In the genomic region with DNA sequence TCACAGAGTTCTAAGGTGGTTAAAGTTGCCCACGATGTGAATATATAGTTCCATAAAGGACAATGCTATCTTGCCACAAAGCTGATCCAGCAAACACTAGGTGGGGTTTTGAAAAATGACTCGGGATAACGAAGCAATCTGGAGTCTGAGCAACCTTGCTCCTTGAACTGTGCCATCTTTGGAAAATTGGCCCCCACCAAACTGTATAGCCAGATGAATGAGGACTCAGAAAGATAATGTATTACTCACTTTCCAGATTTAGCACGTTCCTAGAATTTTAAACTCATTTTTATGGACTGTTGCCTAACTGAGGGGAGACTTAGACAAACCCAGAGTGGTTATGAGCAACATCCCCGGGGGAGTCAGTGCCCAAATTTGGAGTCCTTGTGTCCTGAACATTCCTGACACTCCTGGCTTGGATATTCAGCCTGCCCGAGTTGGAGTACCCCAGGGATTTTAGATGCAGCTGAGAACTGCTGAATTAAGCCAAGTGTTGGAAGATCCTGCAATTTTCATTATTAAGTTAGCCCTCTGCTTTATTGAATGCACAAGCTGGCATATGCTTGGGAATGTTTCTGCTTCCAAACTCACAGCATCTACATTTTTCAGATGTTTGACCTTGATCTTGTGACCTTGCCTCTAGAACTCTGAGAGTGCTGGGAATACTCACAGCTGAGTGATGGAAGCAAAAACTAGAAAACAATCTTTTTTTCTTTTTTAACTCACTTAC, we compare ENCODE assay signal across 12 cellular contexts. TPM values are rescaled to one million over a fixed set of nuclear protein-coding genes. Genes with fewer than 3 reads are reported as not detected.
DNase-seq lines count a peak whose midpoint lies in the region; ATAC-seq, FAIRE-seq and TF ChIP-seq lines count a peak whose summit lies in the region.
"Had no signal": no experiment of that assay in that cellular context is flagged by ENCODE, and none has a peak within 500 bp of the region (broad histone marks: within the 10 kb centered on the region; RNA-seq: fewer than 3 reads in every experiment).

No MANE protein-coding gene starts in this region.

- 27% methylated on average over 6 of the region's 6 CpGs for whole genome bisulfite sequencing in right cardiac atrium

- H3K4me1 ChIP-seq in right cardiac atrium (ENCODE audit: control insufficient read depth, insufficient read depth, low read length) (no peaks in the 10 kb centered on the region), subcutaneous abdominal adipose tissue (ENCODE audit: control insufficient read depth in 5 of 5, insufficient read depth in 5 of 5, low read length in 5 of 5) (peaks cover 4 to 23% (median 18%) of the 10 kb centered on the region in 5 donors)

- no peaks in the 10 kb centered on the region for H3K9me3 ChIP-seq in right cardiac atrium (ENCODE audit: control insufficient read depth, low read length)
- H3K9me3 ChIP-seq in subcutaneous abdominal adipose tissue (ENCODE audit: control insufficient read depth in 5 of 5, low read length in 5 of 5) = no peaks in the 10 kb centered on the region

- H3K27ac ChIP-seq in right cardiac atrium (ENCODE audit: low read length) = no peak overlapping the region
- H3K27ac ChIP-seq in subcutaneous abdominal adipose tissue (ENCODE audit: low read depth, low read length) = peak overlapping the region; percentile 73

- FAIRE-seq in GM12891 (lab: Jason Lieb, UNC) = no peak

- peak; percentile 40 for DNase-seq in GOT3 (lab: John Stamatoyannopoulos, UW)
- DNase-seq in amniotic stem cell (lab: John Stamatoyannopoulos, UW) = peak; percentile 35
- DNase-seq in right cardiac atrium = peak; percentile 63 to 65 (median 63)
- DNase-seq in GM12891 (ENCODE audit: insufficient read length, low spot score) = no peak
- no peak for DNase-seq in stimulated activated CD8-positive, alpha-beta memory T cell treated with anti-CD3 and anti-CD28 coated beads, Interleukin-4, amount 100 ng/mL, for 48 hours
- no peak for DNase-seq in NCI-H1092 (lab: John Stamatoyannopoulos, UW)
- no peak for DNase-seq in NOMO-1 treated with DMSO at 0.1 percent for 48 hours (lab: John Stamatoyannopoulos, UW; ENCODE audit: unreplicated experiment)
- DNase-seq: activated CD4-positive, alpha-beta memory T cell treated with anti-CD3 and anti-CD28 coated beads for 36 hours; activated naive CD4-positive, alpha-beta T cell treated with anti-CD3 and anti-CD28 coated beads, Interleukin-2, amount 50 U/mL, for 16 hours; DMS79 treated with DMSO at 0.1 percent for 48 hours; NCI-H510A had no signal

- H3K27me3 ChIP-seq in right cardiac atrium (ENCODE audit: control insufficient read depth, insufficient read depth) (no peaks in the 10 kb centered on the region), subcutaneous abdominal adipose tissue (ENCODE audit: control insufficient read depth in 5 of 5, insufficient read depth in 4 of 5, low read length in 5 of 5) (no peaks in the 10 kb centered on the region)

- no peaks in the 10 kb centered on the region for H3K36me3 ChIP-seq in subcutaneous abdominal adipose tissue (ENCODE audit: control insufficient read depth in 5 of 5, insufficient read depth in 5 of 5, low read length in 5 of 5)

- intact Hi-C loops in right cardiac atrium (cut with DNase I) = no loop called here

- peak overlapping the region in 1 of 5 donors; percentile 30 for H3K9ac ChIP-seq in subcutaneous abdominal adipose tissue (ENCODE audit: low read length in 5 of 5)

- H3K4me3 ChIP-seq in right cardiac atrium (ENCODE audit: low read length) (no peak overlapping the region), subcutaneous abdominal adipose tissue (ENCODE audit: low read depth in 1 of 5, low read length in 5 of 5) (no peak overlapping the region)

- peak; percentile 76 to 80 for ATAC-seq in right cardiac atrium

- TF ChIP-seq POLR2A in GM12891 (IDR thresholded peaks at IDR 0.05; ENCODE audit: low read depth, low read length) = no peak

TF ChIP-seq in GM12891, 5 proteins besides CTCF, POLR2A, EP300 and RAD21:
- TF ChIP-seq SPI1 (IDR thresholded peaks at IDR 0.05; ENCODE audit: low read depth, low read length) (no peak), TAF1 (IDR thresholded peaks at IDR 0.05; ENCODE audit: low read depth, low read length) (no peak), PAX5 (IDR thresholded peaks at IDR 0.05; ENCODE audit: insufficient read depth, low read length, severe bottlenecking) (no peak)

RNA-seq across cellular contexts. Expression of gene MAGI1, which starts 8.8 kb away (rescaled TPM):
- total RNA-seq in right cardiac atrium = 10 to 100 TPM; 32.7 to 38.3 (median 34.4) TPM
- polyA plus RNA-seq in right cardiac atrium = 15.8 TPM
- polyA plus RNA-seq in GM12891 (2012; ENCODE audit: low read depth, missing spikeins) = 0.08 TPM

Comparison
In these comparisons a context has a peak if more than half of its experiments do, and no peak if none do; other contexts are left out.
1. DNase-seq: peak in GOT3 (single experiment), amniotic stem cell (single experiment) and right cardiac atrium (3 of 3); none in GM12891 (single experiment), stimulated activated CD8-positive, alpha-beta memory T cell treated with anti-CD3 and anti-CD28 coated beads, Interleukin-4, amount 100 ng/mL, for 48 hours (single experiment), NCI-H1092 (single experiment) and NOMO-1 treated with DMSO at 0.1 percent for 48 hours (single experiment).